Comparison of ENCODE assay signal across 37 cellular contexts in genomic region chr17:70114405-70114804, GRCh38. TPM values are rescaled to one million over a fixed set of nuclear protein-coding genes. Genes with fewer than 3 reads are reported as not detected.
"Had no signal": no experiment of that assay in that cellular context is flagged by ENCODE, and none has a peak within 500 bp of the region (broad histone marks: within the 10 kb centered on the region; RNA-seq: fewer than 3 reads in every experiment).

No MANE protein-coding gene starts in this region.

- H3K27me3 ChIP-seq: adrenal gland, body of pancreas, cardiac muscle cell, colonic mucosa, foreskin keratinocyte, gastrocnemius medialis had no signal

- H3K27me3 Mint-ChIP-seq: activated CD8-positive, alpha-beta memory T cell treated with anti-CD3 and anti-CD28 coated beads, Interleukin-2, amount 10 ng/mL, durations not matched to agents 7 days and 5 days; activated naive CD8-positive, alpha-beta T cell treated with anti-CD3 and anti-CD28 coated beads, Interleukin-2, amount 50 U/mL, for 24 hours had no signal

- H3K27ac Mint-ChIP-seq: activated CD4-positive, alpha-beta memory T cell treated with anti-CD3 and anti-CD28 coated beads for 36 hours; activated CD4-positive, alpha-beta T cell treated with anti-CD3 and anti-CD28 coated beads for 36 hours; activated CD4-positive, alpha-beta T cell treated with anti-CD3 and anti-CD28 coated beads, Interleukin-2, amount 10 ng/mL, durations not matched to agents 24 days and 14 days; activated CD8-positive, alpha-beta memory T cell treated with anti-CD3 and anti-CD28 coated beads, Interleukin-2, amount 10 ng/mL, durations not matched to agents 7 days and 5 days; activated CD8-positive, alpha-beta T cell treated with anti-CD3 and anti-CD28 coated beads, Interleukin-2, amount 10 ng/mL, durations not matched to agents 7 days and 5 days; activated naive CD4-positive, alpha-beta T cell treated with anti-CD3 and anti-CD28 coated beads for 36 hours; activated naive CD4-positive, alpha-beta T cell treated with anti-CD3 and anti-CD28 coated beads, Interleukin-2, amount 50 U/mL, for 24 hours; activated naive CD8-positive, alpha-beta T cell treated with anti-CD3 and anti-CD28 coated beads for 36 hours; activated naive CD8-positive, alpha-beta T cell treated with anti-CD3 and anti-CD28 coated beads, Interleukin-2, amount 50 U/mL, for 24 hours; activated T-helper 1 cell treated with anti-CD3 and anti-CD28 coated beads, Interleukin-12 subunit alpha, Interleukin-12 subunit beta, Interleukin-2, Interleukin-4 antibody, amounts not matched to agents 30 ng/mL and 10 ng/mL and 1 ng/mL, durations not matched to agents 14 hours and 24 hours and 36 hours; activated T-helper 2 cell treated with anti-CD3 and anti-CD28 coated beads, Interferon-gamma antibody, Interleukin-2, Interleukin-4, amounts not matched to agents 10 μg/mL and 5 μg/mL and 100 μg/mL, durations not matched to agents 14 hours and 24 hours and 36 hours; T-helper 17 cell; T-helper 2 cell treated with Interferon-gamma antibody and Interleukin-4, amounts not matched to agents 5 μg/mL and 100 μg/mL, for 36 hours had no signal

- H3K4me1 Mint-ChIP-seq: activated CD4-positive, alpha-beta T cell treated with anti-CD3 and anti-CD28 coated beads for 36 hours; activated CD4-positive, alpha-beta T cell treated with anti-CD3 and anti-CD28 coated beads, Interleukin-2, amount 10 ng/mL, durations not matched to agents 24 days and 14 days; activated CD8-positive, alpha-beta memory T cell treated with anti-CD3 and anti-CD28 coated beads, Interleukin-2, amount 10 ng/mL, durations not matched to agents 7 days and 5 days; activated naive CD4-positive, alpha-beta T cell treated with anti-CD3 and anti-CD28 coated beads, Interleukin-2, amount 50 U/mL, for 24 hours; activated naive CD8-positive, alpha-beta T cell treated with anti-CD3 and anti-CD28 coated beads for 36 hours; activated naive CD8-positive, alpha-beta T cell treated with anti-CD3 and anti-CD28 coated beads, Interleukin-2, amount 50 U/mL, for 24 hours; T-helper 17 cell had no signal

- H3K9me3 Mint-ChIP-seq: activated CD4-positive, alpha-beta memory T cell treated with anti-CD3 and anti-CD28 coated beads for 36 hours; activated naive CD4-positive, alpha-beta T cell treated with anti-CD3 and anti-CD28 coated beads, Interleukin-2, amount 50 U/mL, for 24 hours; activated naive CD8-positive, alpha-beta T cell treated with anti-CD3 and anti-CD28 coated beads, Interleukin-2, amount 50 U/mL, for 24 hours; activated T-helper 2 cell treated with anti-CD3 and anti-CD28 coated beads, Interferon-gamma antibody, Interleukin-2, Interleukin-4, amounts not matched to agents 10 μg/mL and 5 μg/mL and 100 μg/mL, durations not matched to agents 14 hours and 24 hours and 36 hours; T-helper 2 cell treated with Interferon-gamma antibody and Interleukin-4, amounts not matched to agents 5 μg/mL and 100 μg/mL, for 36 hours had no signal

- H3K9me3 ChIP-seq: adrenal gland, body of pancreas, colonic mucosa, gastrocnemius medialis had no signal

- H3K36me3 ChIP-seq: adrenal gland, cardiac muscle cell, colonic mucosa, gastrocnemius medialis had no signal

- H3K4me1 ChIP-seq: adrenal gland, colonic mucosa, foreskin keratinocyte had no signal

- H3K27ac ChIP-seq: adrenal gland, body of pancreas, cardiac muscle cell, colonic mucosa, foreskin keratinocyte, gastrocnemius medialis had no signal

- H3K4me3 ChIP-seq: adrenal gland, body of pancreas, cardiac muscle cell, colonic mucosa, gastrocnemius medialis had no signal

- DNase-seq: activated CD4-positive, alpha-beta memory T cell treated with anti-CD3 and anti-CD28 coated beads for 36 hours; activated CD4-positive, alpha-beta T cell treated with anti-CD3 and anti-CD28 coated beads for 36 hours; activated CD4-positive, alpha-beta T cell treated with anti-CD3 and anti-CD28 coated beads, Interleukin-2, amount 10 ng/mL, durations not matched to agents 24 days and 14 days; activated CD4-positive, CD25-positive, alpha-beta regulatory T cell; activated CD4-positive, CD25-positive, alpha-beta regulatory T cell treated with anti-CD3 and anti-CD28 coated beads, Interleukin-2, amount 50 U/mL, for 72 hours; activated CD8-positive, alpha-beta memory T cell treated with anti-CD3 and anti-CD28 coated beads, Interleukin-2, amount 10 ng/mL, durations not matched to agents 7 days and 5 days; activated CD8-positive, alpha-beta memory T cell treated with anti-CD3 and anti-CD28 coated beads, Interleukin-2, amount 50 U/mL, for 4 hours; activated CD8-positive, alpha-beta T cell treated with anti-CD3 and anti-CD28 coated beads, Interleukin-2, amount 10 ng/mL, durations not matched to agents 7 days and 5 days; activated effector memory CD4-positive, alpha-beta T cell treated with anti-CD3 and anti-CD28 coated beads, Interleukin-2, amount 50 U/mL, for 16 hours; activated naive CD4-positive, alpha-beta T cell treated with anti-CD3 and anti-CD28 coated beads for 36 hours; activated naive CD8-positive, alpha-beta T cell treated with anti-CD3 and anti-CD28 coated beads for 36 hours; activated naive CD8-positive, alpha-beta T cell treated with anti-CD3 and anti-CD28 coated beads, Interleukin-2, amount 50 U/mL, for 24 hours; activated T-cell treated with anti-CD3 and anti-CD28 coated beads, Interleukin-2, amount 50 U/mL, for 1 hour; activated T-cell treated with anti-CD3 and anti-CD28 coated beads, Interleukin-2, amount 50 U/mL, for 48 hours; adrenal gland; amygdala; aorta; body of pancreas; central memory CD4-positive, alpha-beta T cell; cerebellar nuclear complex; colonic mucosa; effector CD8-positive, alpha-beta T cell; foreskin keratinocyte; gastrocnemius medialis; glutamatergic neuron; T-helper 1 cell; T-helper 17 cell; T1000 had no signal

- ATAC-seq: activated CD4-positive, alpha-beta T cell treated with anti-CD3 and anti-CD28 coated beads for 36 hours; activated CD8-positive, alpha-beta memory T cell treated with anti-CD3 and anti-CD28 coated beads, Interleukin-2, amount 10 ng/mL, durations not matched to agents 7 days and 5 days; activated CD8-positive, alpha-beta T cell treated with anti-CD3 and anti-CD28 coated beads, Interleukin-2, amount 10 ng/mL, durations not matched to agents 7 days and 5 days; activated naive CD8-positive, alpha-beta T cell treated with anti-CD3 and anti-CD28 coated beads, Interleukin-2, amount 50 U/mL, for 24 hours; body of pancreas; esophagus mucosa; foreskin keratinocyte; gastrocnemius medialis; T-helper 17 cell had no signal

- H3K4me3 Mint-ChIP-seq: activated CD4-positive, alpha-beta memory T cell treated with anti-CD3 and anti-CD28 coated beads for 36 hours; activated CD4-positive, alpha-beta T cell treated with anti-CD3 and anti-CD28 coated beads for 36 hours; activated CD4-positive, alpha-beta T cell treated with anti-CD3 and anti-CD28 coated beads, Interleukin-2, amount 10 ng/mL, durations not matched to agents 24 days and 14 days; activated CD8-positive, alpha-beta memory T cell treated with anti-CD3 and anti-CD28 coated beads, Interleukin-2, amount 10 ng/mL, durations not matched to agents 7 days and 5 days; activated CD8-positive, alpha-beta T cell treated with anti-CD3 and anti-CD28 coated beads, Interleukin-2, amount 10 ng/mL, durations not matched to agents 7 days and 5 days; activated naive CD4-positive, alpha-beta T cell treated with anti-CD3 and anti-CD28 coated beads for 36 hours; activated naive CD4-positive, alpha-beta T cell treated with anti-CD3 and anti-CD28 coated beads, Interleukin-2, amount 50 U/mL, for 24 hours; activated naive CD8-positive, alpha-beta T cell treated with anti-CD3 and anti-CD28 coated beads for 36 hours; activated naive CD8-positive, alpha-beta T cell treated with anti-CD3 and anti-CD28 coated beads, Interleukin-2, amount 50 U/mL, for 24 hours; activated T-helper 1 cell treated with anti-CD3 and anti-CD28 coated beads, Interleukin-12 subunit alpha, Interleukin-12 subunit beta, Interleukin-2, Interleukin-4 antibody, amounts not matched to agents 30 ng/mL and 10 ng/mL and 1 ng/mL, durations not matched to agents 14 hours and 24 hours and 36 hours; T-helper 17 cell; T-helper 2 cell treated with Interferon-gamma antibody and Interleukin-4, amounts not matched to agents 5 μg/mL and 100 μg/mL, for 36 hours had no signal

- H3K36me3 Mint-ChIP-seq: activated CD4-positive, alpha-beta memory T cell treated with anti-CD3 and anti-CD28 coated beads for 36 hours; activated CD8-positive, alpha-beta memory T cell treated with anti-CD3 and anti-CD28 coated beads, Interleukin-2, amount 10 ng/mL, durations not matched to agents 7 days and 5 days; activated naive CD4-positive, alpha-beta T cell treated with anti-CD3 and anti-CD28 coated beads, Interleukin-2, amount 50 U/mL, for 24 hours; activated naive CD8-positive, alpha-beta T cell treated with anti-CD3 and anti-CD28 coated beads for 36 hours had no signal

RNA-seq across cellular contexts. Expression of gene KCNJ16, which starts 39.4 kb away (rescaled TPM):
- total RNA-seq: activated CD4-positive, alpha-beta memory T cell treated with anti-CD3 and anti-CD28 coated beads for 36 hours; activated CD4-positive, alpha-beta T cell treated with anti-CD3 and anti-CD28 coated beads for 36 hours; activated CD4-positive, alpha-beta T cell treated with anti-CD3 and anti-CD28 coated beads, Interleukin-2, amount 10 ng/mL, durations not matched to agents 24 days and 14 days; activated CD8-positive, alpha-beta memory T cell treated with anti-CD3 and anti-CD28 coated beads for 36 hours; activated CD8-positive, alpha-beta memory T cell treated with anti-CD3 and anti-CD28 coated beads, Interleukin-2, amount 10 ng/mL, durations not matched to agents 7 days and 5 days; activated CD8-positive, alpha-beta T cell treated with anti-CD3 and anti-CD28 coated beads, Interleukin-2, amount 10 ng/mL, durations not matched to agents 7 days and 5 days; activated naive CD4-positive, alpha-beta T cell treated with anti-CD3 and anti-CD28 coated beads for 36 hours; activated naive CD8-positive, alpha-beta T cell treated with anti-CD3 and anti-CD28 coated beads for 36 hours; activated T-helper 1 cell treated with anti-CD3 and anti-CD28 coated beads, Interleukin-12 subunit alpha, Interleukin-12 subunit beta, Interleukin-2, Interleukin-4 antibody, amounts not matched to agents 30 ng/mL and 10 ng/mL and 1 ng/mL, durations not matched to agents 14 hours and 24 hours and 36 hours; activated T-helper 2 cell treated with anti-CD3 and anti-CD28 coated beads, Interferon-gamma antibody, Interleukin-2, Interleukin-4, amounts not matched to agents 10 μg/mL and 5 μg/mL and 100 μg/mL, durations not matched to agents 14 hours and 24 hours and 36 hours; cardiac muscle cell; dermis microvascular lymphatic vessel endothelial cell; endothelial cell of umbilical vein; esophagus mucosa; foreskin keratinocyte; T-helper 17 cell had no signal
- polyA plus RNA-seq: aorta, cardiac muscle cell, foreskin keratinocyte had no signal

RNA-seq across cellular contexts. Expression of gene KCNJ2, which starts 54.9 kb away (rescaled TPM):
- total RNA-seq: activated CD4-positive, alpha-beta memory T cell treated with anti-CD3 and anti-CD28 coated beads for 36 hours; activated CD4-positive, alpha-beta T cell treated with anti-CD3 and anti-CD28 coated beads for 36 hours; activated CD4-positive, alpha-beta T cell treated with anti-CD3 and anti-CD28 coated beads, Interleukin-2, amount 10 ng/mL, durations not matched to agents 24 days and 14 days; activated CD8-positive, alpha-beta memory T cell treated with anti-CD3 and anti-CD28 coated beads for 36 hours; activated CD8-positive, alpha-beta memory T cell treated with anti-CD3 and anti-CD28 coated beads, Interleukin-2, amount 10 ng/mL, durations not matched to agents 7 days and 5 days; activated CD8-positive, alpha-beta T cell treated with anti-CD3 and anti-CD28 coated beads, Interleukin-2, amount 10 ng/mL, durations not matched to agents 7 days and 5 days; activated naive CD4-positive, alpha-beta T cell treated with anti-CD3 and anti-CD28 coated beads for 36 hours; activated naive CD8-positive, alpha-beta T cell treated with anti-CD3 and anti-CD28 coated beads for 36 hours; activated T-helper 1 cell treated with anti-CD3 and anti-CD28 coated beads, Interleukin-12 subunit alpha, Interleukin-12 subunit beta, Interleukin-2, Interleukin-4 antibody, amounts not matched to agents 30 ng/mL and 10 ng/mL and 1 ng/mL, durations not matched to agents 14 hours and 24 hours and 36 hours had no signal
- polyA plus RNA-seq: cardiac muscle cell had no signal
